9 cellular contexts compared by ENCODE assay signal in genomic region chr3:189233225-189233858, GRCh38.
DNase-seq lines count a peak whose midpoint lies in the region; ATAC-seq and TF ChIP-seq lines count a peak whose summit lies in the region.
"Had no signal": no experiment of that assay in that cellular context is flagged by ENCODE, and none has a peak within 500 bp of the region (broad histone marks: within the 10 kb centered on the region; RNA-seq: fewer than 3 reads in every experiment).

No MANE protein-coding gene starts in this region.

- peaks cover 0 to 9% (median 0%) of the 10 kb centered on the region in 3 donors for H3K4me1 ChIP-seq in esophagus squamous epithelium

- H3K4me3 Mint-ChIP-seq in nephron progenitor cell: no peak overlapping the region
- H3K4me3 Mint-ChIP-seq: CD8-positive, alpha-beta memory T cell had no signal

- no peaks in the 10 kb centered on the region for H3K27me3 ChIP-seq in esophagus squamous epithelium

- H3K9me3 ChIP-seq in esophagus squamous epithelium: no peaks in the 10 kb centered on the region

- peaks cover 32% of the 10 kb centered on the region for H3K27me3 Mint-ChIP-seq in nephron progenitor cell (ENCODE audit: low read depth, poor library complexity)
- H3K27me3 Mint-ChIP-seq: CD8-positive, alpha-beta memory T cell had no signal

- no peak overlapping the region for H3K27ac ChIP-seq in esophagus squamous epithelium

- TF ChIP-seq CTCF in esophagus squamous epithelium (IDR thresholded peaks at IDR 0.05): peak in 5 of 6 experiments; percentile 52 to 84 (median 71)
- TF ChIP-seq CTCF in nephron progenitor cell (IDR thresholded peaks at IDR 0.05): peak; percentile 61

- H3K36me3 ChIP-seq in esophagus squamous epithelium: no peaks in the 10 kb centered on the region

- peak; percentile 49 for DNase-seq in activated CD4-positive, alpha-beta T cell treated with anti-CD3 and anti-CD28 coated beads for 48 hours
- no peak for DNase-seq in activated CD4-positive, alpha-beta T cell treated with anti-CD3 and anti-CD28 coated beads for 4 hours
- DNase-seq in NCI-H1048 (lab: John Stamatoyannopoulos, UW): peak; percentile 21
- no peak for DNase-seq in esophagus squamous epithelium (lab: John Stamatoyannopoulos, UW)
- DNase-seq in nephron progenitor cell: peak; percentile 54

- peaks cover 18% of the 10 kb centered on the region for H3K4me1 Mint-ChIP-seq in nephron progenitor cell

- TF ChIP-seq POLR2A in esophagus squamous epithelium (IDR thresholded peaks at IDR 0.05): no peak

- intact Hi-C loops in esophagus squamous epithelium (cut with DNase I): no loop called here

- peak; percentile 95 for ATAC-seq in SK-N-SH treated with all-trans-retinoic acid at 6 μM for 48 hours
- no peak for ATAC-seq in HG03095 (IDR thresholded peaks at IDR 0.05; ENCODE audit: unreplicated experiment)
- no peak for ATAC-seq in HG02623 (IDR thresholded peaks at IDR 0.05; ENCODE audit: unreplicated experiment)

- H3K9me3 Mint-ChIP-seq in nephron progenitor cell: no peaks in the 10 kb centered on the region
- H3K9me3 Mint-ChIP-seq: CD8-positive, alpha-beta memory T cell had no signal

- H3K36me3 Mint-ChIP-seq in nephron progenitor cell (ENCODE audit: low read depth): no peaks in the 10 kb centered on the region

- WGBS in esophagus squamous epithelium, 2 donors: 42 to 45% methylated on average over 5 of the region's 5 CpGs

- H3K27ac Mint-ChIP-seq in nephron progenitor cell: no peak overlapping the region

- H3K4me3 ChIP-seq in esophagus squamous epithelium: no peak overlapping the region

TF ChIP-seq in SK-N-SH treated with all-trans-retinoic acid at 6 μM for 48 hours, 23 proteins besides CTCF, POLR2A, EP300 and RAD21:
- no peak for TF ChIP-seq ARNTL (CRISPR knock-in tag; IDR thresholded peaks at IDR 0.05; ENCODE audit: borderline replicate concordance, low read depth)
- no peak for TF ChIP-seq OSR1 (CRISPR knock-in tag; IDR thresholded peaks at IDR 0.05)
- TF ChIP-seq ZFP3 (CRISPR knock-in tag; IDR thresholded peaks at IDR 0.05): no peak
- no peak for TF ChIP-seq POU6F1 (CRISPR knock-in tag; IDR thresholded peaks at IDR 0.05; ENCODE audit: borderline replicate concordance, low read depth)
- no peak for TF ChIP-seq ZNF70 (CRISPR knock-in tag; IDR thresholded peaks at IDR 0.05)
- TF ChIP-seq CSDC2 (CRISPR knock-in tag; IDR thresholded peaks at IDR 0.05): no peak
- TF ChIP-seq, protein P1, sequence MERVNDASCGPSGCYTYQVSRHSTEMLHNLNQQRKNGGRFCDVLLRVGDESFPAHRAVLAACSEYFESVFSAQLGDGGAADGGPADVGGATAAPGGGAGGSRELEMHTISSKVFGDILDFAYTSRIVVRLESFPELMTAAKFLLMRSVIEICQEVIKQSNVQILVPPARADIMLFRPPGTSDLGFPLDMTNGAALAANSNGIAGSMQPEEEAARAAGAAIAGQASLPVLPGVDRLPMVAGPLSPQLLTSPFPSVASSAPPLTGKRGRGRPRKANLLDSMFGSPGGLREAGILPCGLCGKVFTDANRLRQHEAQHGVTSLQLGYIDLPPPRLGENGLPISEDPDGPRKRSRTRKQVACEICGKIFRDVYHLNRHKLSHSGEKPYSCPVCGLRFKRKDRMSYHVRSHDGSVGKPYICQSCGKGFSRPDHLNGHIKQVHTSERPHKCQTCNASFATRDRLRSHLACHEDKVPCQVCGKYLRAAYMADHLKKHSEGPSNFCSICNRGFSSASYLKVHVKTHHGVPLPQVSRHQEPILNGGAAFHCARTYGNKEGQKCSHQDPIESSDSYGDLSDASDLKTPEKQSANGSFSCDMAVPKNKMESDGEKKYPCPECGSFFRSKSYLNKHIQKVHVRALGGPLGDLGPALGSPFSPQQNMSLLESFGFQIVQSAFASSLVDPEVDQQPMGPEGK (CRISPR knock-in tag; IDR thresholded peaks at IDR 0.05; ENCODE audit: borderline replicate concordance): no peak
- no peak for TF ChIP-seq SNAI2 (CRISPR knock-in tag; IDR thresholded peaks at IDR 0.05)
- no peak for TF ChIP-seq PPARA (CRISPR knock-in tag; IDR thresholded peaks at IDR 0.05; ENCODE audit: borderline replicate concordance)
- TF ChIP-seq RARB (CRISPR knock-in tag; IDR thresholded peaks at IDR 0.05): no peak
- TF ChIP-seq TOX (CRISPR knock-in tag; IDR thresholded peaks at IDR 0.05; ENCODE audit: borderline replicate concordance): no peak
- no peak for TF ChIP-seq ISL1 (CRISPR knock-in tag; IDR thresholded peaks at IDR 0.05)
- TF ChIP-seq BACH2 (CRISPR knock-in tag; IDR thresholded peaks at IDR 0.05; ENCODE audit: borderline replicate concordance): no peak
- TF ChIP-seq ESRRG (CRISPR knock-in tag; IDR thresholded peaks at IDR 0.05): no peak

Comparison
In these comparisons a context has a peak if more than half of its experiments do, and no peak if none do; other contexts are left out.
1. DNase-seq: peak in activated CD4-positive, alpha-beta T cell treated with anti-CD3 and anti-CD28 coated beads for 48 hours (single experiment), NCI-H1048 (single experiment) and nephron progenitor cell (single experiment); none in activated CD4-positive, alpha-beta T cell treated with anti-CD3 and anti-CD28 coated beads for 4 hours (0 of 2) and esophagus squamous epithelium (single experiment).